22 cellular contexts compared by ENCODE assay signal in the genomic region with DNA sequence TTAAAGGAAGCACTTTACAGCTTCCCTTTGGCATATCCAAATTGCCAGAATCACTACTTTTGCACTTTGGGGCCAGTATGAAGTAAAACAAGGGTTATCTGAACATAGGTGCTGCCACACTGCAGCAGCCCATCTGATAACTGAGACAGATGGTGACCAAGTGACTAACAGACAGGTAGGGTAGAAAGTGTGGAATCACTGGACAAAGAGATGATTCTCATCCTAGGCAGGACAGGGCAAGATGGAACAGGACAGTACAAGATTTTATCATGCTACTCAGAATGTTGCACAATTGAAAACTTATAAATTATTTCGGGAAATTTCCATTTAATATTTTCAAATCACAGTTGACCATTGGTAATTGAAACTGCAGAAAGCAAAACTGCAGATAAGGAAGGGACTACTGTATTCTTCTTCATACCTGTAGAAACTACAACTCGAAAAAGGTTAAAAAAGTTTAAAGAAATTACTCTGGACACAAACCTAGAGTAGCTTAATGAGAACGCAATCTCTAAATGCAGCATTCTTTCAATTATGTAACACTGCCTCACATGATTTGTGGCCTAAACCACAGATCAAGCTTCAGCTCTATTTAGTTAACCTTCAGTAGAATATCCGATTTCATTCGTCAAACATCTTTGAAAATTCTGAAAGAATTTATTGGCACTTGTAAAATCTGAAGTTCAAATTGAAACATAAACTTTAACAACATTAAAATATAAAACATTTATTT.
"Had no signal": no experiment of that assay in that cellular context is flagged by ENCODE, and none has a peak within 500 bp of the region (broad histone marks: within the 10 kb centered on the region; RNA-seq: fewer than 3 reads in every experiment).

No MANE protein-coding gene starts in this region.

- H3K9me3 Mint-ChIP-seq: activated T-helper 1 cell treated with anti-CD3 and anti-CD28 coated beads, Interleukin-12 subunit alpha, Interleukin-12 subunit beta, Interleukin-2, Interleukin-4 antibody, amounts not matched to agents 30 ng/mL and 10 ng/mL and 1 ng/mL, durations not matched to agents 14 hours and 24 hours and 36 hours; naive B cell; neural crest cell; stimulated activated naive CD8-positive, alpha-beta T cell treated with anti-CD3 and anti-CD28 coated beads, Interleukin-15, Interleukin-2, amounts not matched to agents 100 ng/mL and 50 ng/mL, for 24 hours had no signal

- FAIRE-seq: colon had no signal

- H3K9me3 ChIP-seq: gastroesophageal sphincter, heart left ventricle, mucosa of descending colon, suprapubic skin had no signal

- DNase-seq: activated CD4-positive, alpha-beta T cell treated with anti-CD3 and anti-CD28 coated beads for 1 hour; activated CD4-positive, alpha-beta T cell treated with anti-CD3 and anti-CD28 coated beads, Interleukin-2, amount 50 U/mL, for 4 hours; activated T-cell treated with anti-CD3 and anti-CD28 coated beads for 4 hours; amniotic stem cell; dorsolateral prefrontal cortex; heart left ventricle; kidney glomerular epithelial cell; left ventricle myocardium superior; mesenchymal stem cell; mucosa of descending colon; naive B cell; stimulated activated CD4-positive, alpha-beta T cell treated with anti-CD3 and anti-CD28 coated beads, Interleukin-2, amount 100 ng/mL, for 24 hours; T-helper 2 cell; trophoblast cell; WERI-Rb-1 had no signal

- H3K4me1 ChIP-seq: gastroesophageal sphincter, heart left ventricle, suprapubic skin had no signal

- H3K27ac ChIP-seq: dorsolateral prefrontal cortex, gastroesophageal sphincter, heart left ventricle, suprapubic skin, WERI-Rb-1 had no signal

- H3K27me3 ChIP-seq: dorsolateral prefrontal cortex, gastroesophageal sphincter, heart left ventricle, suprapubic skin had no signal

- H3K27me3 Mint-ChIP-seq: activated naive CD8-positive, alpha-beta T cell; naive B cell; stimulated activated naive CD8-positive, alpha-beta T cell treated with anti-CD3 and anti-CD28 coated beads, Interleukin-15, Interleukin-2, amounts not matched to agents 100 ng/mL and 50 ng/mL, for 24 hours had no signal

- H3K27ac Mint-ChIP-seq: activated naive CD8-positive, alpha-beta T cell; activated T-helper 1 cell treated with anti-CD3 and anti-CD28 coated beads, Interleukin-12 subunit alpha, Interleukin-12 subunit beta, Interleukin-2, Interleukin-4 antibody, amounts not matched to agents 30 ng/mL and 10 ng/mL and 1 ng/mL, durations not matched to agents 14 hours and 24 hours and 36 hours; stimulated activated naive CD8-positive, alpha-beta T cell treated with anti-CD3 and anti-CD28 coated beads, Interleukin-15, Interleukin-2, amounts not matched to agents 100 ng/mL and 50 ng/mL, for 24 hours had no signal

- H3K4me3 ChIP-seq: dorsolateral prefrontal cortex, gastroesophageal sphincter, heart left ventricle, mucosa of descending colon, suprapubic skin had no signal

- H3K4me3 Mint-ChIP-seq: activated naive CD8-positive, alpha-beta T cell; activated T-helper 1 cell treated with anti-CD3 and anti-CD28 coated beads, Interleukin-12 subunit alpha, Interleukin-12 subunit beta, Interleukin-2, Interleukin-4 antibody, amounts not matched to agents 30 ng/mL and 10 ng/mL and 1 ng/mL, durations not matched to agents 14 hours and 24 hours and 36 hours; naive B cell; neural crest cell; stimulated activated naive CD8-positive, alpha-beta T cell treated with anti-CD3 and anti-CD28 coated beads, Interleukin-15, Interleukin-2, amounts not matched to agents 100 ng/mL and 50 ng/mL, for 24 hours had no signal

- H3K4me1 Mint-ChIP-seq: neural crest cell had no signal

- ATAC-seq: gastroesophageal sphincter, heart left ventricle, left ventricle myocardium superior, mucosa of descending colon had no signal
